Comparison of ENCODE assay signal across 17 cellular contexts in the genomic region with DNA sequence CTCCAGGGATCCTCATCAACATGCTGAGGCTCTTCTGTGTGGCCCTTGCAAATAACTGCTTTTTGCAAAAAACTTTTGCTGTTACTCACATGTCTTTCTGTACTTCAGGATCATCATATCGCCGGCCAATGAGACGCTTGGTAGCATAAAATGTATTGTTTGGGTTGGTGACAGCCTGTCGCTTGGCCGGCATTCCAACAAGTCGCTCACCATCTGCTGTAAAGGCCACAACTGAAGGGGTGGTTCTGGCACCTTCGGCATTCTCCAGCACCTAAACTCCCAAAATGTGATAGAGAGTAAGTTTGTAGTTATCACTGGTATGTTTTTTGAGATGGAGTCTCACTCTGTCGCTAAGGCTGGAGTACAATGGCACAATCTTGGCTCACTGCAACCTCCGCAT. TPM values are rescaled to one million over a fixed set of nuclear protein-coding genes. Genes with fewer than 3 reads are reported as not detected.
DNase-seq lines count a peak whose midpoint lies in the region; ATAC-seq and TF ChIP-seq lines count a peak whose summit lies in the region.
"Had no signal": no experiment of that assay in that cellular context is flagged by ENCODE, and none has a peak within 500 bp of the region (broad histone marks: within the 10 kb centered on the region; RNA-seq: fewer than 3 reads in every experiment).

No MANE protein-coding gene starts in this region.

- no peaks in the 10 kb centered on the region for H3K9me3 Mint-ChIP-seq in activated CD4-positive, alpha-beta T cell treated with anti-CD3 and anti-CD28 coated beads, Interleukin-2, amount 10 ng/mL, durations not matched to agents 7 days and 5 days
- H3K9me3 Mint-ChIP-seq in CD4-positive, alpha-beta T cell: peaks cover under 1% of the 10 kb centered on the region
- H3K9me3 Mint-ChIP-seq in immature natural killer cell: no peaks in the 10 kb centered on the region
- H3K9me3 Mint-ChIP-seq: H9 had no signal

- no peak overlapping the region for H3K27ac ChIP-seq in CD4-positive, alpha-beta T cell (ENCODE audit: low read depth, low read length)
- H3K27ac ChIP-seq in VCaP: peak overlapping the region; percentile 100
- H3K27ac ChIP-seq: 22Rv1, BLaER1, PC-9 had no signal

- H3K36me3 Mint-ChIP-seq in activated CD4-positive, alpha-beta T cell treated with anti-CD3 and anti-CD28 coated beads, Interleukin-2, amount 10 ng/mL, durations not matched to agents 7 days and 5 days (ENCODE audit: low read depth): peaks cover 74% of the 10 kb centered on the region
- peaks cover 99% of the 10 kb centered on the region for H3K36me3 Mint-ChIP-seq in CD4-positive, alpha-beta T cell (ENCODE audit: low read depth)
- peaks cover 32 to 61% (median 51%) of the 10 kb centered on the region in 3 donors for H3K36me3 Mint-ChIP-seq in immature natural killer cell

- no peaks in the 10 kb centered on the region for H3K27me3 Mint-ChIP-seq in activated CD4-positive, alpha-beta T cell treated with anti-CD3 and anti-CD28 coated beads, Interleukin-2, amount 10 ng/mL, durations not matched to agents 7 days and 5 days
- no peaks in the 10 kb centered on the region for H3K27me3 Mint-ChIP-seq in CD4-positive, alpha-beta T cell
- peaks cover 10 to 27% (median 21%) of the 10 kb centered on the region in 3 donors for H3K27me3 Mint-ChIP-seq in immature natural killer cell (ENCODE audit: low read depth in 3 of 3)

- no peak for DNase-seq in activated CD4-positive, alpha-beta T cell treated with anti-CD3 and anti-CD28 coated beads, Interleukin-2, amount 10 ng/mL, durations not matched to agents 7 days and 5 days
- no peak for DNase-seq in activated CD4-positive, alpha-beta T cell treated with anti-CD3 and anti-CD28 coated beads for 4 hours
- no peak for DNase-seq in CD4-positive, alpha-beta T cell
- DNase-seq in immature natural killer cell: no peak
- no peak for DNase-seq in SW 1271 (lab: John Stamatoyannopoulos, UW)
- no peak for DNase-seq in DMS153 treated with DMSO at 0.1 percent for 48 hours (lab: John Stamatoyannopoulos, UW; ENCODE audit: unreplicated experiment)
- no peak for DNase-seq in NCI-H146 (lab: John Stamatoyannopoulos, UW)
- DNase-seq: COR-L47, DMS153, H9, NCI-H1694 treated with DMSO at 0.1 percent for 48 hours, NCI-H446, NCI-H748 treated with DMSO at 0.1 percent for 48 hours, PC-9 had no signal

- POLR2A ChIA-PET in activated CD4-positive, alpha-beta T cell treated with anti-CD3 and anti-CD28 coated beads, Interleukin-2, amount 10 ng/mL, durations not matched to agents 7 days and 5 days (lab: Charles Lee): no interaction called here
- POLR2A ChIA-PET in CD4-positive, alpha-beta T cell (lab: Charles Lee): interaction anchor here (0.6 kb wide), 1 partner anchor 34 kb away, joined by 3 read pairs; no protein-coding TSS in a partner anchor

- H3K4me3 Mint-ChIP-seq in activated CD4-positive, alpha-beta T cell treated with anti-CD3 and anti-CD28 coated beads, Interleukin-2, amount 10 ng/mL, durations not matched to agents 7 days and 5 days: no peak overlapping the region
- peak overlapping the region; percentile 11 for H3K4me3 Mint-ChIP-seq in CD4-positive, alpha-beta T cell
- no peak overlapping the region for H3K4me3 Mint-ChIP-seq in immature natural killer cell

- intact Hi-C loops in CD4-positive, alpha-beta T cell (cut with DNase I, micrococcal nuclease): loop anchor here (10.0 kb wide), 11 partner anchors 106 to 1834 kb away; a partner anchor contains a TSS

- H3K27ac Mint-ChIP-seq in activated CD4-positive, alpha-beta T cell treated with anti-CD3 and anti-CD28 coated beads, Interleukin-2, amount 10 ng/mL, durations not matched to agents 7 days and 5 days: peak overlapping the region; percentile 36
- peak overlapping the region; percentile 4 for H3K27ac Mint-ChIP-seq in CD4-positive, alpha-beta T cell
- peak overlapping the region in 4 of 6 donors; percentile 24 to 39 (median 34) for H3K27ac Mint-ChIP-seq in immature natural killer cell

- peaks cover 54% of the 10 kb centered on the region for H3K4me1 Mint-ChIP-seq in activated CD4-positive, alpha-beta T cell treated with anti-CD3 and anti-CD28 coated beads, Interleukin-2, amount 10 ng/mL, durations not matched to agents 7 days and 5 days
- H3K4me1 Mint-ChIP-seq in CD4-positive, alpha-beta T cell (ENCODE audit: low read depth): peaks cover 77% of the 10 kb centered on the region
- peaks cover 69 to 77% of the 10 kb centered on the region in 2 donors for H3K4me1 Mint-ChIP-seq in immature natural killer cell

- CTCF ChIA-PET in activated CD4-positive, alpha-beta T cell treated with anti-CD3 and anti-CD28 coated beads, Interleukin-2, amount 10 ng/mL, durations not matched to agents 7 days and 5 days (lab: Charles Lee): interaction anchor here (0.6 kb wide), 1 partner anchor 8 kb away, joined by 3 read pairs; no protein-coding TSS in a partner anchor
- CTCF ChIA-PET in CD4-positive, alpha-beta T cell (lab: Charles Lee): no interaction called here

- no peak for ATAC-seq in CD4-positive, alpha-beta T cell (ENCODE audit: poor library complexity)

- no peak for TF ChIP-seq CTCF in CD4-positive, alpha-beta T cell (IDR thresholded peaks at IDR 0.05)
- TF ChIP-seq CTCF in VCaP (conservative IDR thresholded peaks at IDR 0.05): no peak

- no peaks in the 10 kb centered on the region for H3K27me3 ChIP-seq in CD4-positive, alpha-beta T cell (ENCODE audit: control insufficient read depth, insufficient read depth, low read length)
- H3K27me3 ChIP-seq: BLaER1 had no signal

- H3K9me3 ChIP-seq in CD4-positive, alpha-beta T cell (ENCODE audit: control insufficient read depth, low read length): no peaks in the 10 kb centered on the region
- H3K9me3 ChIP-seq: BLaER1 had no signal

RNA-seq across cellular contexts. Expression of a gene that starts 4.3 kb away (rescaled TPM):
- total RNA-seq in activated CD4-positive, alpha-beta T cell treated with anti-CD3 and anti-CD28 coated beads, Interleukin-2, amount 10 ng/mL, durations not matched to agents 7 days and 5 days: 100 to 1,000 TPM; 168 to 171 TPM
- total RNA-seq in CD4-positive, alpha-beta T cell: 100 to 1,000 TPM; 354 to 366 TPM
- polyA plus RNA-seq in immature natural killer cell: 100 to 1,000 TPM in 2 of 3 donors, 10 to 100 TPM in 1; 92.8 to 153 (median 145) TPM

RNA-seq across cellular contexts. Expression of a gene that starts 27.8 kb away (rescaled TPM):
- 10 to 100 TPM; 65.3 to 72.1 TPM for total RNA-seq in activated CD4-positive, alpha-beta T cell treated with anti-CD3 and anti-CD28 coated beads, Interleukin-2, amount 10 ng/mL, durations not matched to agents 7 days and 5 days
- 100 to 1,000 TPM; 178 to 187 TPM for total RNA-seq in CD4-positive, alpha-beta T cell
- 10 to 100 TPM; 30.0 to 38.2 (median 33.5) TPM for polyA plus RNA-seq in immature natural killer cell
